13 cellular contexts compared by ENCODE assay signal in the genomic region with DNA sequence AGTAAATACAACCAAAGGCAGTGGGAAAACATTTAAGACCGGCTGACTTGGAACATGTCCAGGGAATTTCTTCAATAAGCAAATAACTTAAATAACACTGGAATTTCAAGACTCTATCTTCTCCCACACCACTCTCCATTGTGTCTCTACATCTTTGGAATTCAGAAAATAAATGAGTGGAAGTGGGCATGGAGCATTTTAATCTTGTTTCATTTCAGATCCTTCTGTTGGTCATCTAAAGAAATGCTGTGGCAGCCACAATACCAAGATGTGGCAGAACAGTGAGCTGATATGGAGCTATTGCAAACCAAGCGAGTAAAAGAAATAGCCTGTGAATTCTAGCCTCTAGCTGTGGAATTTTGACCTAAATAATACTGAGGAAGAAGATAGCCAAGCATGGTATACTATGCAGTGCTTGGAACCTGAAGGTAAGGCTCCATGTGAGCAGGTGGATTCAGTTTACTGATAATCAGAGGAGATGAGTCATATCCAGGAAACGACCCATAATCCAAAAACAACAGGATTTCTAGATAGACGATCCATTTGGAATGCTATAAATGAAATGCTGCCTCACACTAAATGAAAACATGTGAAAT.
A peak's percentile ranks its signal among the peaks of the same experiment; 100 is the strongest.
DNase-seq lines count a peak whose midpoint lies in the region; ATAC-seq and TF ChIP-seq lines count a peak whose summit lies in the region.
"Had no signal": no experiment of that assay in that cellular context is flagged by ENCODE, and none has a peak within 500 bp of the region (broad histone marks: within the 10 kb centered on the region; RNA-seq: fewer than 3 reads in every experiment).

No MANE protein-coding gene starts in this region.

- DNase-seq in NCI-H345 (lab: John Stamatoyannopoulos, UW) (peak; percentile 6), NCI-H345 treated with DMSO at 0.1 percent for 48 hours (lab: John Stamatoyannopoulos, UW; ENCODE audit: unreplicated experiment) (no peak), SJSA1 (ENCODE audit: low read depth in 1 of 2, low spot score in 2 of 2) (peak in 1 of 2 experiments; percentile 64), fibroblast of lung (ENCODE audit: low read depth in 2 of 2) (peak; percentile 71 to 86), renal cortical epithelial cell (ENCODE audit: low read depth) (peak; percentile 75), globus pallidus (ENCODE audit: low spot score) (no peak), SK-N-DZ (ENCODE audit: low spot score) (no peak)
- DNase-seq: midbrain; posterior cingulate gyrus; stimulated activated CD8-positive, alpha-beta memory T cell treated with anti-CD3 and anti-CD28 coated beads, Interleukin-4, amount 100 ng/mL, for 48 hours; trophoblast cell had no signal

- H3K27ac ChIP-seq in SJSA1 (peak overlapping the region; percentile 49), fibroblast of lung (ENCODE audit: insufficient read depth, low read length) (no peak overlapping the region)

- peak overlapping the region; percentile 28 for H3K4me2 ChIP-seq in fibroblast of lung (ENCODE audit: extremely low read depth, insufficient read depth, low read length)

- no peak for ATAC-seq in GM18517 (IDR thresholded peaks at IDR 0.05; ENCODE audit: unreplicated experiment)
- ATAC-seq: activated CD4-positive, CD25-positive, alpha-beta regulatory T cell treated with anti-CD3 and anti-CD28 coated beads, Interleukin-2, amount 50 U/mL, for 24 hours had no signal

- no peak for TF ChIP-seq CTCF in fibroblast of lung (conservative IDR thresholded peaks at IDR 0.05 in 1 of 2, IDR thresholded peaks at IDR 0.05 in 1 of 2; ENCODE audit: low read depth in 1 of 2, low read length in 2 of 2)

- H4K20me1 ChIP-seq in fibroblast of lung (ENCODE audit: control insufficient read depth, extremely low read depth, insufficient read depth, low read length), result no peaks in the 10 kb centered on the region

- H3K27me3 ChIP-seq in SJSA1 (replicated peaks) (no peaks in the 10 kb centered on the region), fibroblast of lung (ENCODE audit: control insufficient read depth, insufficient read depth, low read length) (no peaks in the 10 kb centered on the region)

- H3K4me3 ChIP-seq in SJSA1 (no peak overlapping the region), fibroblast of lung (replicated peaks in 1 of 4; ENCODE audit: control extremely low read depth in 1 of 4, insufficient read depth in 1 of 4, low read depth in 3 of 4, low read length in 4 of 4) (no peak overlapping the region)

- H3K36me3 ChIP-seq in SJSA1, result no peaks in the 10 kb centered on the region
- no peaks in the 10 kb centered on the region for H3K36me3 ChIP-seq in fibroblast of lung (ENCODE audit: control insufficient read depth, insufficient read depth, low read length)

- no peaks in the 10 kb centered on the region for H3K79me2 ChIP-seq in fibroblast of lung (ENCODE audit: control insufficient read depth, insufficient read depth, low read length)

- H2AFZ ChIP-seq in fibroblast of lung (ENCODE audit: low read length), result no peak overlapping the region

- no peaks in the 10 kb centered on the region for H3K9me3 ChIP-seq in SJSA1 (replicated peaks)
- H3K9me3 ChIP-seq in fibroblast of lung (ENCODE audit: control insufficient read depth, insufficient read depth, low read depth, low read length), result no peaks in the 10 kb centered on the region

- H3K9ac ChIP-seq in fibroblast of lung (ENCODE audit: insufficient read depth, low read length), result no peak overlapping the region

- H3K4me1 ChIP-seq in SJSA1 (replicated peaks) (peaks cover 13% of the 10 kb centered on the region), fibroblast of lung (ENCODE audit: control insufficient read depth, extremely low read depth, insufficient read depth, low read length) (no peaks in the 10 kb centered on the region)

Comparison
In these comparisons a context has a peak if more than half of its experiments do, and no peak if none do; other contexts are left out.
1. DNase-seq: peak in NCI-H345 (single experiment), fibroblast of lung (2 of 2) and renal cortical epithelial cell (single experiment); none in NCI-H345 treated with DMSO at 0.1 percent for 48 hours (single experiment), globus pallidus (single experiment) and SK-N-DZ (single experiment).